8 cellular contexts compared by ENCODE assay signal in the genomic region with DNA sequence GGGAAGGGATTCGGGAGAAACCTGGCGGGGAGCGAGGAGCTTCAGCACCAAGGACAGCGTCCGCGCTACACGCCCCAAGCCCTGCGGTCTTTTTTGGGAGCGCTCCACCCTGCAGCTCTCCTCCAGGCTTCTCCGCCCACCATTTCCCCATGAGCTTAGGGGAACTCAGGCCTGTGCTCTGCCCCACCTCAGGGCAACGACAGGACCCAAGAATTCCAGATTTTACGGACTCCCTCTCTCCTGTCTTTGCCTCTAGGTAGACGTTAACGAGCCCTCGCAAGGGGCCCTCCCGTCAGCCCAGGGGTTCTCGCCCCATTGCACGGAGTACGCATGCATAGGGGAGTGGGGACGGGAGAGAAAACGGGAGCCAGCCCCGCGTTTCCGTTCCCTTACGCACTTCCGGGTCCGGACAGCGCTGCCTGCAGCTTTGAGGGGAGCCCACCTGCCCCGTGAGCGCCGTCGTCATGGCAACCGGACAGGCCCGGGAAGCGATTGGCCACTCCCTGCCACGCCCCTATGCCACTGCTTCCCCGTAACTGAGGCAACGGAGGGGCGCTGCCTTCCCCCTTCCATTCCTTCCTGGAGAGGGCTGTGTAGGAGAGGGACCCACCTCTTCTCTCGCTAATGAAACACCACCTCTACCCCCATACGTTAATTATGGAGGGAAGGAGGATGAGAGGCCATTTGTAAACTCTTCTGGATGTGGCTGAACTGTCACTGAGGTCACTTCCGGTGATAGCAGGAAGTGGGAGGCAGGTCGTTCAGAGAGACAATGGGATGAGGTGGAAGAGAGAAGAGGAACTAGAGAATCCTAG. TPM values are rescaled to one million over a fixed set of nuclear protein-coding genes. Genes with fewer than 3 reads are reported as not detected.
DNase-seq lines count a peak whose midpoint lies in the region; ATAC-seq and TF ChIP-seq lines count a peak whose summit lies in the region.

No MANE protein-coding gene starts in this region.

- CTCF ChIA-PET in activated CD8-positive, alpha-beta memory T cell treated with anti-CD3 and anti-CD28 coated beads, Interleukin-2, amount 10 ng/mL, durations not matched to agents 7 days and 5 days (lab: Charles Lee), result interaction anchor here (0.6 to 1.7 kb wide), 4 partner anchors 10 to 312 kb away, joined by 3 to 5 read pairs (median 3); no protein-coding TSS in a partner anchor

- H2AFZ ChIP-seq in DND-41 (ENCODE audit: low read depth, low read length), result peak overlapping the region; percentile 24
- H2AFZ ChIP-seq in parathyroid adenoma, result peak overlapping the region; percentile 87

- no peak overlapping the region for H3K27ac ChIP-seq in DND-41 (ENCODE audit: low read length)
- H3K27ac ChIP-seq in parathyroid adenoma, result peak overlapping the region; percentile 54
- no peak overlapping the region for H3K27ac ChIP-seq in substantia nigra (ENCODE audit: low read depth, low read length, poor library complexity, severe bottlenecking)

- no peaks in the 10 kb centered on the region for H4K20me1 ChIP-seq in DND-41 (ENCODE audit: insufficient read depth, low read length)

- H3K4me1 Mint-ChIP-seq in activated CD8-positive, alpha-beta memory T cell treated with anti-CD3 and anti-CD28 coated beads, Interleukin-2, amount 10 ng/mL, durations not matched to agents 7 days and 5 days, result peaks cover 19% of the 10 kb centered on the region

- H3K9me3 Mint-ChIP-seq in activated CD8-positive, alpha-beta memory T cell treated with anti-CD3 and anti-CD28 coated beads, Interleukin-2, amount 10 ng/mL, durations not matched to agents 7 days and 5 days (ENCODE audit: low read depth), result no peaks in the 10 kb centered on the region

- peaks cover 22% of the 10 kb centered on the region for H3K27me3 Mint-ChIP-seq in activated CD8-positive, alpha-beta memory T cell treated with anti-CD3 and anti-CD28 coated beads, Interleukin-2, amount 10 ng/mL, durations not matched to agents 7 days and 5 days

- no peak for TF ChIP-seq CTCF in DND-41 (IDR thresholded peaks at IDR 0.05; ENCODE audit: borderline replicate concordance, extremely low read depth, low read length, poor library complexity, severe bottlenecking)
- no peak for TF ChIP-seq CTCF in fibroblast of pulmonary artery (IDR thresholded peaks at IDR 0.05; ENCODE audit: low read length, missing control alignments)
- no peak for TF ChIP-seq CTCF in parathyroid adenoma (IDR thresholded peaks at IDR 0.05)

- H3K36me3 ChIP-seq in DND-41 (ENCODE audit: insufficient read depth, low read length), result no peaks in the 10 kb centered on the region
- no peaks in the 10 kb centered on the region for H3K36me3 ChIP-seq in parathyroid adenoma (ENCODE audit: control insufficient read depth, insufficient read depth, low read length)

- DNase-seq in DND-41, result peak; percentile 44
- peak; percentile 70 for DNase-seq in MV-4-11 (lab: John Stamatoyannopoulos, UW)
- peak; percentile 73 for DNase-seq in activated CD8-positive, alpha-beta memory T cell treated with anti-CD3 and anti-CD28 coated beads, Interleukin-2, amount 10 ng/mL, durations not matched to agents 7 days and 5 days
- DNase-seq in fibroblast of pulmonary artery (ENCODE audit: low read depth), result peak; percentile 72
- no peak for DNase-seq in substantia nigra (lab: John Stamatoyannopoulos, UW)

- no peaks in the 10 kb centered on the region for H3K36me3 Mint-ChIP-seq in activated CD8-positive, alpha-beta memory T cell treated with anti-CD3 and anti-CD28 coated beads, Interleukin-2, amount 10 ng/mL, durations not matched to agents 7 days and 5 days

- peak overlapping the region; percentile 41 for H3K27ac Mint-ChIP-seq in activated CD8-positive, alpha-beta memory T cell treated with anti-CD3 and anti-CD28 coated beads, Interleukin-2, amount 10 ng/mL, durations not matched to agents 7 days and 5 days

- peaks cover 5% of the 10 kb centered on the region for H3K4me1 ChIP-seq in DND-41 (ENCODE audit: insufficient read depth, low read length)
- H3K4me1 ChIP-seq in parathyroid adenoma, result peaks cover 8% of the 10 kb centered on the region

- H3K79me2 ChIP-seq in DND-41 (ENCODE audit: insufficient read depth, low read length) (no peaks in the 10 kb centered on the region), parathyroid adenoma (no peaks in the 10 kb centered on the region)

- H3K4me2 ChIP-seq in DND-41 (ENCODE audit: insufficient read depth, low read length), result peak overlapping the region; percentile 23; the same call in 1 of the 2 replicates
- H3K4me2 ChIP-seq in parathyroid adenoma (ENCODE audit: low read length), result peak overlapping the region; percentile 57

- ATAC-seq in DND-41 (ENCODE audit: insufficient read depth, low read depth) (peak; percentile 72), GM18519 (IDR thresholded peaks at IDR 0.05; ENCODE audit: low FRiP score, unreplicated experiment) (no peak), HG02970 (IDR thresholded peaks at IDR 0.05; ENCODE audit: low FRiP score, unreplicated experiment) (no peak)
- peak; percentile 73 for ATAC-seq in activated CD8-positive, alpha-beta memory T cell treated with anti-CD3 and anti-CD28 coated beads, Interleukin-2, amount 10 ng/mL, durations not matched to agents 7 days and 5 days

- H3K4me3 Mint-ChIP-seq in activated CD8-positive, alpha-beta memory T cell treated with anti-CD3 and anti-CD28 coated beads, Interleukin-2, amount 10 ng/mL, durations not matched to agents 7 days and 5 days, result peak overlapping the region; percentile 65

- H3K4me3 ChIP-seq in DND-41 (ENCODE audit: low read depth in 1 of 2, low read length in 2 of 2) (no peak overlapping the region), fibroblast of pulmonary artery (replicated peaks; ENCODE audit: low read depth, low read length) (no peak overlapping the region), parathyroid adenoma (ENCODE audit: low read depth, low read length) (peak overlapping the region; percentile 25)

- H3K9me3 ChIP-seq in DND-41 (ENCODE audit: insufficient read depth, low read length, severe bottlenecking) (no peaks in the 10 kb centered on the region), parathyroid adenoma (ENCODE audit: control insufficient read depth, low read length) (no peaks in the 10 kb centered on the region)

- H3K27me3 ChIP-seq in DND-41 (ENCODE audit: insufficient read depth, low read length, poor library complexity) (no peaks in the 10 kb centered on the region), parathyroid adenoma (ENCODE audit: control insufficient read depth, insufficient read depth, low read length) (no peaks in the 10 kb centered on the region)

- no peak overlapping the region for H3K9ac ChIP-seq in DND-41 (ENCODE audit: low read depth, low read length)
- H3K9ac ChIP-seq in parathyroid adenoma, result no peak overlapping the region

RNA-seq across cellular contexts. Expression of gene NOVA2, which starts 20.8 kb away (rescaled TPM):
- total RNA-seq in activated CD8-positive, alpha-beta memory T cell treated with anti-CD3 and anti-CD28 coated beads, Interleukin-2, amount 10 ng/mL, durations not matched to agents 7 days and 5 days, result under 1 TPM; 0.02 to 0.18 TPM

RNA-seq across cellular contexts. Expression of gene NANOS2, which starts 38.3 kb away (rescaled TPM):
- total RNA-seq in activated CD8-positive, alpha-beta memory T cell treated with anti-CD3 and anti-CD28 coated beads, Interleukin-2, amount 10 ng/mL, durations not matched to agents 7 days and 5 days, result under 1 TPM in 1 of 2 experiments, not detected in 1; 0.18 TPM

RNA-seq across cellular contexts. Expression of gene CCDC61, which starts 42.4 kb away (rescaled TPM):
- total RNA-seq in activated CD8-positive, alpha-beta memory T cell treated with anti-CD3 and anti-CD28 coated beads, Interleukin-2, amount 10 ng/mL, durations not matched to agents 7 days and 5 days, result 10 to 100 TPM; 24.4 to 35.1 TPM

RNA-seq across cellular contexts. Expression of gene MYPOP, which starts 50.5 kb away (rescaled TPM):
- total RNA-seq in activated CD8-positive, alpha-beta memory T cell treated with anti-CD3 and anti-CD28 coated beads, Interleukin-2, amount 10 ng/mL, durations not matched to agents 7 days and 5 days, result 10 to 100 TPM; 13.0 to 13.8 TPM

Comparison
In these comparisons a context has a peak if more than half of its experiments do, and no peak if none do; other contexts are left out.
1. ATAC-seq: peak in DND-41 (single experiment) and activated CD8-positive, alpha-beta memory T cell treated with anti-CD3 and anti-CD28 coated beads, Interleukin-2, amount 10 ng/mL, durations not matched to agents 7 days and 5 days (single experiment); none in GM18519 (single experiment) and HG02970 (single experiment).
2. DNase-seq: peak in DND-41 (single experiment), MV-4-11 (single experiment), activated CD8-positive, alpha-beta memory T cell treated with anti-CD3 and anti-CD28 coated beads, Interleukin-2, amount 10 ng/mL, durations not matched to agents 7 days and 5 days (single experiment) and fibroblast of pulmonary artery (single experiment); none in substantia nigra (0 of 49).